26 cellular contexts compared by ENCODE assay signal in the genomic region with DNA sequence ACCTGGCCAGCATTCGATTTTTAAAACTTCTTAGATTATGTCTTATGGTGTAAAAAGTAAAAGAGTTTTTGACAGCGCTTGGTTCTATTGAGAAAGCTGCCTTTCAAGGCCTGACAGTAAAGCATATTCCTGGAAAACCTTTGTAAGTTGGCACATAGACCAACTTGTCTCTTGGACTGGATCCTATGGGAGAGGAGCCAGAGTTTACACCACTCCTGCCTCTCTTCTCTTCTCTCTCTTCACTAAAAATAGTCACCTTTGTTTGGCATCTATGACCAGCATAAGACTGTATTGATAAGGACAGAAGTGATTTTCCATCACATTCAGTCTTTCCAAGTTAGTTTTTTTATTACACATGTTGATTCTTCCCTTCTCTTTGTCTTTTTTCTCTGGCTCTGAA. TPM values are rescaled to one million over a fixed set of nuclear protein-coding genes. Genes with fewer than 3 reads are reported as not detected.
"Had no signal": no experiment of that assay in that cellular context is flagged by ENCODE, and none has a peak within 500 bp of the region (broad histone marks: within the 10 kb centered on the region; RNA-seq: fewer than 3 reads in every experiment).

No MANE protein-coding gene starts in this region.

- H3K4me3 ChIP-seq: breast epithelium, lung, spleen, thoracic aorta, vagina had no signal

- H3K27ac ChIP-seq: breast epithelium, spleen, thoracic aorta, vagina had no signal

- ATAC-seq: activated CD4-positive, alpha-beta T cell treated with anti-CD3 and anti-CD28 coated beads for 36 hours; naive thymus-derived CD4-positive, alpha-beta T cell; T-helper 17 cell had no signal

- H3K36me3 ChIP-seq: breast epithelium had no signal

- H3K27me3 ChIP-seq: breast epithelium, spleen, vagina had no signal

- H3K4me1 ChIP-seq: breast epithelium, spleen, vagina had no signal

- H3K9me3 ChIP-seq: breast epithelium, spleen, thoracic aorta, vagina had no signal

- DNase-seq: activated B cell treated with CpG ODN at 0.5 μM for 24 hours; activated CD4-positive, alpha-beta T cell treated with anti-CD3 and anti-CD28 coated beads for 36 hours; activated CD4-positive, alpha-beta T cell treated with anti-CD3 and anti-CD28 coated beads, Interleukin-2, amount 50 U/mL, for 4 hours; activated CD8-positive, alpha-beta memory T cell treated with anti-CD3 and anti-CD28 coated beads for 24 hours; activated CD8-positive, alpha-beta memory T cell treated with anti-CD3 and anti-CD28 coated beads, Interleukin-2, amount 50 U/mL, for 4 hours; activated naive CD4-positive, alpha-beta T cell treated with Interleukin-2 at 50 U/mL for 16 hours; activated naive CD8-positive, alpha-beta T cell treated with anti-CD3 and anti-CD28 coated beads for 36 hours; activated T-cell treated with anti-CD3 and anti-CD28 coated beads, Interleukin-2, amount 50 U/mL, for 24 hours; effector memory CD4-positive, alpha-beta T cell; foreskin melanocyte; glutamatergic neuron; naive thymus-derived CD4-positive, alpha-beta T cell; occipital lobe; spleen; stimulated activated CD4-positive, alpha-beta T cell treated with anti-CD3 and anti-CD28 coated beads, Interleukin-4, amount 100 ng/mL, for 1 hour; stimulated activated naive CD4-positive, alpha-beta T cell treated with Interleukin-2 at 50 U/mL for 16 hours; T-helper 17 cell had no signal

RNA-seq across cellular contexts. Expression of a gene that starts 33.7 kb away (rescaled TPM):
- total RNA-seq: activated B cell treated with CpG ODN at 0.5 μM for 24 hours; activated CD4-positive, alpha-beta T cell treated with anti-CD3 and anti-CD28 coated beads for 36 hours; activated naive CD8-positive, alpha-beta T cell treated with anti-CD3 and anti-CD28 coated beads for 36 hours; breast epithelium; dermis microvascular lymphatic vessel endothelial cell; mesenteric fat pad; naive thymus-derived CD4-positive, alpha-beta T cell; neural crest cell; posterior vena cava; renal cortical epithelial cell; spleen; T-helper 17 cell; thoracic aorta; vagina had no signal
- polyA plus RNA-seq: naive thymus-derived CD4-positive, alpha-beta T cell had no signal
